Comparison of ENCODE assay signal across 18 cellular contexts in the genomic region with DNA sequence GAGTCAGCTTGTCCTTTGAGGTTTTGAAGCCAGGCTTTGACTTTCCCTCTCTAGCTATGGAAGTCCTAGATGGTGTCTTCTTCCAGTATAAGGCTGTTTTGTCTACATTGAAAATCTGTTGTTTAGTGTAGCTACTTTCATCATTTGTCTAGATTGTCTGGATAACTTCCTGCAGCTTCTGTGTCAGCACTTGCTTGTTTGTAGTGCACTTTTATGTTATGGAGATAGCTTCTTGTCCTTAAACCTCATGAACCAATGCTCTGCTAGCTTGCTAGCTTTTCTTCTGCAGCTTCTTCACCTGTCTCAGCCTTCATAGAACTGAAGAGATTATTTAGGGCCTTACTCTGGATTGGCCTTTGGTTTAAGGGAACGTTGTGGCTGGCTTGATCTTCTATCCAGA. TPM values are rescaled to one million over a fixed set of nuclear protein-coding genes. Genes with fewer than 3 reads are reported as not detected.
DNase-seq lines count a peak whose midpoint lies in the region; ATAC-seq, FAIRE-seq and TF ChIP-seq lines count a peak whose summit lies in the region.
"Had no signal": no experiment of that assay in that cellular context is flagged by ENCODE, and none has a peak within 500 bp of the region (broad histone marks: within the 10 kb centered on the region; RNA-seq: fewer than 3 reads in every experiment).

No MANE protein-coding gene starts in this region.

- H3K27me3 ChIP-seq in CD4-positive, alpha-beta memory T cell (ENCODE audit: insufficient read depth, low read length), result no peaks in the 10 kb centered on the region
- no peaks in the 10 kb centered on the region for H3K27me3 ChIP-seq in Karpas-422 (ENCODE audit: low read length)
- H3K27me3 ChIP-seq: BLaER1 had no signal

- H3K27ac ChIP-seq in A549 (no peak overlapping the region), Karpas-422 (ENCODE audit: low read length) (peak overlapping the region; percentile 17; the same call in 1 of the 2 replicates)
- H3K27ac ChIP-seq in CD4-positive, alpha-beta memory T cell (ENCODE audit: low read depth, low read length), result no peak overlapping the region
- H3K27ac ChIP-seq: BLaER1, C4-2B, GM23248 had no signal

- no peaks in the 10 kb centered on the region for H3K36me3 Mint-ChIP-seq in CD4-positive, alpha-beta memory T cell
- peaks cover 15% of the 10 kb centered on the region for H3K36me3 Mint-ChIP-seq in stimulated activated memory B cell treated with anti-CD40 and anti-IgM and Interleukin-4, amounts not matched to agents 10 μg/mL and 1 μg/mL and 100 μg/mL, for 72 hours

- no peak for TF ChIP-seq POLR2A in A549 (IDR thresholded peaks at IDR 0.05; ENCODE audit: low read length)

- H3K9ac ChIP-seq in Karpas-422 (ENCODE audit: low read length), result no peak overlapping the region
- H3K9ac ChIP-seq: BLaER1, GM23248 had no signal

- no peaks in the 10 kb centered on the region for H3K27me3 Mint-ChIP-seq in CD4-positive, alpha-beta memory T cell
- H3K27me3 Mint-ChIP-seq in stimulated activated memory B cell treated with anti-CD40 and anti-IgM and Interleukin-4, amounts not matched to agents 10 μg/mL and 1 μg/mL and 100 μg/mL, for 72 hours, result no peaks in the 10 kb centered on the region
- H3K27me3 Mint-ChIP-seq: B cell; CD4-positive, CD25-positive, alpha-beta regulatory T cell had no signal

- DNase-seq in A549 (ENCODE audit: low read depth in 1 of 2, low spot score in 1 of 2) (no peak), Karpas-422 (no peak), SK-N-DZ (ENCODE audit: low spot score) (no peak)
- DNase-seq in CD4-positive, alpha-beta memory T cell, result no peak
- DNase-seq: Calu3; CD4-positive, CD25-positive, alpha-beta regulatory T cell; COR-L47; DMS53; DMS79 treated with DMSO at 0.1 percent for 48 hours; GF-D8; GM23248; H9 had no signal

- no peaks in the 10 kb centered on the region; the same call in 1 of the 2 replicates for H4K20me1 ChIP-seq in Karpas-422 (ENCODE audit: insufficient read depth, low read depth, low read length)

- peaks cover 65 to 86% (median 75%) of the 10 kb centered on the region in 4 donors for H3K4me1 Mint-ChIP-seq in CD4-positive, alpha-beta memory T cell
- peaks cover 81% of the 10 kb centered on the region for H3K4me1 Mint-ChIP-seq in stimulated activated memory B cell treated with anti-CD40 and anti-IgM and Interleukin-4, amounts not matched to agents 10 μg/mL and 1 μg/mL and 100 μg/mL, for 72 hours

- POLR2A ChIA-PET in A549 (lab: Yijun Ruan, JAX), result no interaction called here
- POLR2A ChIA-PET in CD4-positive, alpha-beta memory T cell (lab: Charles Lee; ENCODE audit: partially characterized antibody), result interaction anchor here (1.7 kb wide), 1 partner anchor 11 kb away, joined by 4 read pairs; no protein-coding TSS in a partner anchor

- H3K9me2 ChIP-seq in Karpas-422 (replicated peaks; ENCODE audit: insufficient read depth, low read length), result no peaks in the 10 kb centered on the region

- no peak overlapping the region for H2AFZ ChIP-seq in Karpas-422 (ENCODE audit: low read length)
- H2AFZ ChIP-seq: GM23248 had no signal

- no peak for ATAC-seq in A549
- no peak for ATAC-seq in stimulated activated memory B cell treated with anti-CD40 and anti-IgM and Interleukin-4, amounts not matched to agents 10 μg/mL and 1 μg/mL and 100 μg/mL, for 72 hours
- no peak for ATAC-seq in GM21528 (IDR thresholded peaks at IDR 0.05; ENCODE audit: low FRiP score, unreplicated experiment)
- ATAC-seq: HCT116 had no signal

- no peak for TF ChIP-seq CTCF in A549 (IDR thresholded peaks at IDR 0.05)

- peak overlapping the region in 3 of 8 donors; percentile 23 to 64 (median 36) for H3K4me3 Mint-ChIP-seq in CD4-positive, alpha-beta memory T cell
- H3K4me3 Mint-ChIP-seq in stimulated activated memory B cell treated with anti-CD40 and anti-IgM and Interleukin-4, amounts not matched to agents 10 μg/mL and 1 μg/mL and 100 μg/mL, for 72 hours, result no peak overlapping the region
- H3K4me3 Mint-ChIP-seq: B cell, H9 had no signal

- TF ChIP-seq RAD21 in A549 (conservative IDR thresholded peaks at IDR 0.05 in 1 of 2, IDR thresholded peaks at IDR 0.05 in 1 of 2), result no peak

- WGBS in A549 (ENCODE audit: missing lambda C conversion rate), result 92% methylated on average over 1 of the region's 1 CpG

- H3K4me3 ChIP-seq in A549 (no peak overlapping the region), Karpas-422 (ENCODE audit: low read length) (no peak overlapping the region)
- no peak overlapping the region for H3K4me3 ChIP-seq in CD4-positive, alpha-beta memory T cell (ENCODE audit: low read length in 2 of 2)
- H3K4me3 ChIP-seq: BLaER1, GM23248 had no signal

- peak; percentile 54 for FAIRE-seq in A549 (lab: Jason Lieb, UNC)

- peaks cover 34% of the 10 kb centered on the region for H3K4me1 ChIP-seq in A549
- peaks cover 62% of the 10 kb centered on the region for H3K4me1 ChIP-seq in CD4-positive, alpha-beta memory T cell (ENCODE audit: insufficient read depth, low read length)
- peaks cover 71% of the 10 kb centered on the region for H3K4me1 ChIP-seq in Karpas-422 (ENCODE audit: low read length)

- CTCF ChIA-PET in A549 (lab: Yijun Ruan, JAX), result interaction anchor here (1.0 to 2.1 kb wide), 4 partner anchors 10 to 128 kb away, joined by 3 to 18 read pairs (median 6); no protein-coding TSS in a partner anchor
- CTCF ChIA-PET in CD4-positive, alpha-beta memory T cell (lab: Charles Lee; ENCODE audit: partially characterized antibody), result interaction anchor here (0.6 to 1.1 kb wide), 5 partner anchors 11 to 246 kb away, joined by 3 to 4 read pairs (median 3); no protein-coding TSS in a partner anchor

- H3K9me3 ChIP-seq in A549, result no peaks in the 10 kb centered on the region
- H3K9me3 ChIP-seq in CD4-positive, alpha-beta memory T cell (ENCODE audit: control insufficient read depth in 1 of 2, low read length in 2 of 2), result no peaks in the 10 kb centered on the region
- H3K9me3 ChIP-seq in Karpas-422 (ENCODE audit: low read length), result no peaks in the 10 kb centered on the region

- H3K79me2 ChIP-seq in Karpas-422 (ENCODE audit: low read length), result peaks cover 98% of the 10 kb centered on the region

- intact Hi-C loops in CD4-positive, alpha-beta memory T cell (cut with micrococcal nuclease), result no loop called here

- H3K27ac Mint-ChIP-seq in CD4-positive, alpha-beta memory T cell, result peak overlapping the region in 4 of 7 donors; percentile 2 to 61 (median 16)
- peak overlapping the region; percentile 44 for H3K27ac Mint-ChIP-seq in stimulated activated memory B cell treated with anti-CD40 and anti-IgM and Interleukin-4, amounts not matched to agents 10 μg/mL and 1 μg/mL and 100 μg/mL, for 72 hours
- H3K27ac Mint-ChIP-seq: B cell, H9 had no signal

- TF ChIP-seq EP300 in A549 (IDR thresholded peaks at IDR 0.05), result no peak

- H3K9me3 Mint-ChIP-seq in CD4-positive, alpha-beta memory T cell, result no peaks in the 10 kb centered on the region
- no peaks in the 10 kb centered on the region for H3K9me3 Mint-ChIP-seq in stimulated activated memory B cell treated with anti-CD40 and anti-IgM and Interleukin-4, amounts not matched to agents 10 μg/mL and 1 μg/mL and 100 μg/mL, for 72 hours
- H3K9me3 Mint-ChIP-seq: CD4-positive, CD25-positive, alpha-beta regulatory T cell; H9 had no signal

- H3K4me2 ChIP-seq in A549 (no peak overlapping the region), Karpas-422 (ENCODE audit: low read depth, low read length, poor library complexity, severe bottlenecking) (no peak overlapping the region)
- H3K4me2 ChIP-seq: BLaER1 had no signal

- no peaks in the 10 kb centered on the region for H3K36me3 ChIP-seq in CD4-positive, alpha-beta memory T cell (ENCODE audit: insufficient read depth, low read length)
- no peaks in the 10 kb centered on the region for H3K36me3 ChIP-seq in Karpas-422 (ENCODE audit: insufficient read depth, low read length)
- H3K36me3 ChIP-seq: BLaER1 had no signal

TF ChIP-seq in A549, 52 proteins besides CTCF, POLR2A, EP300 and RAD21:
- TF ChIP-seq, protein P1, sequence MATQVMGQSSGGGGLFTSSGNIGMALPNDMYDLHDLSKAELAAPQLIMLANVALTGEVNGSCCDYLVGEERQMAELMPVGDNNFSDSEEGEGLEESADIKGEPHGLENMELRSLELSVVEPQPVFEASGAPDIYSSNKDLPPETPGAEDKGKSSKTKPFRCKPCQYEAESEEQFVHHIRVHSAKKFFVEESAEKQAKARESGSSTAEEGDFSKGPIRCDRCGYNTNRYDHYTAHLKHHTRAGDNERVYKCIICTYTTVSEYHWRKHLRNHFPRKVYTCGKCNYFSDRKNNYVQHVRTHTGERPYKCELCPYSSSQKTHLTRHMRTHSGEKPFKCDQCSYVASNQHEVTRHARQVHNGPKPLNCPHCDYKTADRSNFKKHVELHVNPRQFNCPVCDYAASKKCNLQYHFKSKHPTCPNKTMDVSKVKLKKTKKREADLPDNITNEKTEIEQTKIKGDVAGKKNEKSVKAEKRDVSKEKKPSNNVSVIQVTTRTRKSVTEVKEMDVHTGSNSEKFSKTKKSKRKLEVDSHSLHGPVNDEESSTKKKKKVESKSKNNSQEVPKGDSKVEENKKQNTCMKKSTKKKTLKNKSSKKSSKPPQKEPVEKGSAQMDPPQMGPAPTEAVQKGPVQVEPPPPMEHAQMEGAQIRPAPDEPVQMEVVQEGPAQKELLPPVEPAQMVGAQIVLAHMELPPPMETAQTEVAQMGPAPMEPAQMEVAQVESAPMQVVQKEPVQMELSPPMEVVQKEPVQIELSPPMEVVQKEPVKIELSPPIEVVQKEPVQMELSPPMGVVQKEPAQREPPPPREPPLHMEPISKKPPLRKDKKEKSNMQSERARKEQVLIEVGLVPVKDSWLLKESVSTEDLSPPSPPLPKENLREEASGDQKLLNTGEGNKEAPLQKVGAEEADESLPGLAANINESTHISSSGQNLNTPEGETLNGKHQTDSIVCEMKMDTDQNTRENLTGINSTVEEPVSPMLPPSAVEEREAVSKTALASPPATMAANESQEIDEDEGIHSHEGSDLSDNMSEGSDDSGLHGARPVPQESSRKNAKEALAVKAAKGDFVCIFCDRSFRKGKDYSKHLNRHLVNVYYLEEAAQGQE (IDR thresholded peaks at IDR 0.05), result no peak
- TF ChIP-seq SREBF2 (IDR thresholded peaks at IDR 0.05), result no peak
TF ChIP-seq in A549: peak in this region for 0.

RNA-seq across cellular contexts. Expression of a gene that starts 43.8 kb away (rescaled TPM):
- polyA plus RNA-seq in A549 (2011; rRNA removed) (28.8 and 59.7 TPM in 2 replicates), A549 (2017; fragmentation: RNase III; extraction: RNeasy Plus Mini Kit Qiagen cat#74134 plus additional on column Dnase treatment) (19.9 to 21.5 TPM (median 20.4 TPM) in 3 replicates)
- polyA plus RNA-seq in A549 (2012; cell fraction: cytosol; rRNA removed), result 11.0 and 12.3 TPM in 2 replicates
- 75.3 and 75.7 TPM in 2 replicates for polyA plus RNA-seq in A549 (2012; cell fraction: nucleus; rRNA removed)
- 168 and 171 TPM in 2 replicates for polyA minus RNA-seq in A549 (2011; rRNA and poly(A)+ RNA removed)
- total RNA-seq in CD4-positive, alpha-beta memory T cell, result 100 to 1,000 TPM; 300 to 319 TPM
- polyA plus RNA-seq in CD4-positive, alpha-beta memory T cell, result 100 to 1,000 TPM in 1 of 2 donors, 10 to 100 TPM in 1; 68.7 to 195 TPM
- total RNA-seq in Karpas-422 (2014; rRNA removed; shearing (Covaris generic); ENCODE audit: low replicate concordance), result 156 and 166 TPM in 2 replicates
- 8.3 and 8.5 TPM in 2 replicates for polyA plus RNA-seq in SK-N-DZ (2014; cell fraction: cytosol; rRNA removed)
- polyA plus RNA-seq in SK-N-DZ (2014; cell fraction: nucleus; rRNA removed), result 8.4 and 11.5 TPM in 2 replicates
